21 cellular contexts compared by ENCODE assay signal in the genomic region with DNA sequence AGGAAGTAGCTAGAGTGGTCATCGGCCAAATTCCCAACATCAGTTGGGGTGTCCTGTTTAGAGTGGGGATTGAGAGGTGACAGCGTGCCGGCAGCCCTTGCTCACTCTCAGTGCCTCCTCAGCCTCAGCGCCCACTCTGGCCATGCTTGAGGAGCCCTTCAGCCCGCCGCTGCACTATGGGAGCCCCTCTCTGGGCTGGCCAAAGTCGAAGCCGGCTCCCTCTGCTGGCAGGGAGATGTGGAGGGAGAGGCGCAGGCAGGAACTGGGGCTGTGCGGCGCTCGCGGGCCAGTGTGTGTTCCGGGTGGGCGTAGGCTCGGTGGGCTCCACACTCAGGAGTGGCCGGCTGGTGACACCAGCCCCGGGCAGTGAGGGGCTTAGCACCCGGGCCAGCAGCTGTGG.
"Had no signal": no experiment of that assay in that cellular context is flagged by ENCODE, and none has a peak within 500 bp of the region (broad histone marks: within the 10 kb centered on the region; RNA-seq: fewer than 3 reads in every experiment).

No MANE protein-coding gene starts in this region.

- H3K27ac ChIP-seq: esophagus squamous epithelium, heart left ventricle, lower lobe of right lung, neural progenitor cell, thoracic aorta, vagina had no signal

- H2AFZ ChIP-seq: neural progenitor cell had no signal

- H3K9me3 Mint-ChIP-seq: activated CD4-positive, alpha-beta T cell treated with anti-CD3 and anti-CD28 coated beads, Interleukin-2, amount 10 ng/mL, durations not matched to agents 7 days and 5 days; activated naive CD4-positive, alpha-beta T cell treated with anti-CD3 and anti-CD28 coated beads, Interleukin-2, amount 50 U/mL, for 72 hours; naive thymus-derived CD4-positive, alpha-beta T cell; type B pancreatic cell had no signal

- H3K4me2 ChIP-seq: neural progenitor cell had no signal

- H3K27me3 Mint-ChIP-seq: activated CD4-positive, alpha-beta T cell treated with anti-CD3 and anti-CD28 coated beads, Interleukin-2, amount 10 ng/mL, durations not matched to agents 7 days and 5 days; naive thymus-derived CD4-positive, alpha-beta T cell; stimulated activated naive B cell treated with anti-CD40 and anti-IgM and Interleukin-4, amounts not matched to agents 10 μg/mL and 1 μg/mL and 100 μg/mL, for 72 hours; type B pancreatic cell had no signal

- H3K4me1 ChIP-seq: neural progenitor cell had no signal

- ATAC-seq: activated naive CD4-positive, alpha-beta T cell treated with anti-CD3 and anti-CD28 coated beads, Interleukin-2, amount 50 U/mL, for 72 hours; naive thymus-derived CD4-positive, alpha-beta T cell; stimulated activated naive B cell treated with anti-CD40 and anti-IgM and Interleukin-4, amounts not matched to agents 10 μg/mL and 1 μg/mL and 100 μg/mL, for 72 hours; T-helper 17 cell had no signal

- H3K27me3 ChIP-seq: esophagus squamous epithelium, heart left ventricle, neural progenitor cell, vagina had no signal

- DNase-seq: activated CD4-positive, alpha-beta T cell treated with anti-CD3 and anti-CD28 coated beads, Interleukin-2, amount 10 ng/mL, durations not matched to agents 7 days and 5 days; activated CD4-positive, CD25-positive, alpha-beta regulatory T cell; activated T-cell treated with anti-CD3 and anti-CD28 coated beads, Interleukin-2, amount 50 U/mL, for 1 hour; aorta; caudate nucleus; dermis blood vessel endothelial cell; effector CD8-positive, alpha-beta T cell; esophagus squamous epithelium; heart left ventricle; lower lobe of right lung; naive thymus-derived CD4-positive, alpha-beta T cell; stimulated activated CD4-positive, alpha-beta T cell treated with anti-CD3 and anti-CD28 coated beads, Interleukin-2, amount 100 ng/mL, for 48 hours; stimulated activated CD8-positive, alpha-beta memory T cell treated with anti-CD3 and anti-CD28 coated beads, Interleukin-4, amount 100 ng/mL, for 48 hours; stimulated activated naive B cell treated with anti-CD40 and anti-IgM and Interleukin-4, amounts not matched to agents 10 μg/mL and 1 μg/mL and 100 μg/mL, for 72 hours; T-helper 17 cell had no signal

- H3K4me3 ChIP-seq: esophagus squamous epithelium, heart left ventricle, lower lobe of right lung, neural progenitor cell, thoracic aorta, vagina had no signal

- H3K9ac ChIP-seq: neural progenitor cell had no signal

- H3K27ac Mint-ChIP-seq: activated CD4-positive, alpha-beta T cell treated with anti-CD3 and anti-CD28 coated beads, Interleukin-2, amount 10 ng/mL, durations not matched to agents 7 days and 5 days; activated naive CD4-positive, alpha-beta T cell treated with anti-CD3 and anti-CD28 coated beads, Interleukin-2, amount 50 U/mL, for 72 hours; brain; neural progenitor cell; stimulated activated naive B cell treated with anti-CD40 and anti-IgM and Interleukin-4, amounts not matched to agents 10 μg/mL and 1 μg/mL and 100 μg/mL, for 72 hours; T-helper 17 cell; type B pancreatic cell had no signal

- H3K36me3 ChIP-seq: esophagus squamous epithelium, heart left ventricle, lower lobe of right lung, neural progenitor cell, thoracic aorta, vagina had no signal

- H3K4me3 Mint-ChIP-seq: activated CD4-positive, alpha-beta T cell treated with anti-CD3 and anti-CD28 coated beads, Interleukin-2, amount 10 ng/mL, durations not matched to agents 7 days and 5 days; brain; naive thymus-derived CD4-positive, alpha-beta T cell; neural progenitor cell; stimulated activated naive B cell treated with anti-CD40 and anti-IgM and Interleukin-4, amounts not matched to agents 10 μg/mL and 1 μg/mL and 100 μg/mL, for 72 hours; T-helper 17 cell; type B pancreatic cell had no signal

- H3K9me3 ChIP-seq: esophagus squamous epithelium, lower lobe of right lung, thoracic aorta, vagina had no signal
